ENCODE assay signal across 11 cellular contexts in genomic region chr2:177282101-177282573, GRCh38. TPM values are rescaled to one million over a fixed set of nuclear protein-coding genes. Genes with fewer than 3 reads are reported as not detected.
DNase-seq lines count a peak whose midpoint lies in the region; ATAC-seq and TF ChIP-seq lines count a peak whose summit lies in the region.
"Had no signal": no experiment of that assay in that cellular context is flagged by ENCODE, and none has a peak within 500 bp of the region (broad histone marks: within the 10 kb centered on the region; RNA-seq: fewer than 3 reads in every experiment).

No MANE protein-coding gene starts in this region.

- H3K9me3 ChIP-seq in A673 (ENCODE audit: low read depth, low read length, poor library complexity, severe bottlenecking) (no peaks in the 10 kb centered on the region), PC-3 (ENCODE audit: low read length) (no peaks in the 10 kb centered on the region)
- H3K9me3 ChIP-seq: spleen had no signal

- no peak overlapping the region for H3K4me3 ChIP-seq in A673 (ENCODE audit: low read depth, low read length, poor library complexity, severe bottlenecking)
- H3K4me3 ChIP-seq in PC-3 (ENCODE audit: low read length), result no peak overlapping the region
- H3K4me3 ChIP-seq: spleen had no signal

- ATAC-seq in GM19463 (IDR thresholded peaks at IDR 0.05; ENCODE audit: unreplicated experiment) (peak; percentile 32), foreskin keratinocyte (peak; percentile 16), PC-3 (no peak), GM18858 (IDR thresholded peaks at IDR 0.05; ENCODE audit: unreplicated experiment) (no peak)

- H4K20me1 ChIP-seq in PC-3 (ENCODE audit: low read length), result no peaks in the 10 kb centered on the region

- H3K79me2 ChIP-seq in PC-3 (ENCODE audit: low read length), result no peaks in the 10 kb centered on the region

- H3K27ac ChIP-seq in A673 (ENCODE audit: low read depth, low read length, poor library complexity, severe bottlenecking) (no peak overlapping the region), foreskin keratinocyte (no peak overlapping the region), PC-3 (ENCODE audit: low read length) (no peak overlapping the region)

- no peak overlapping the region for H3K4me2 ChIP-seq in PC-3 (ENCODE audit: low read length)

- H3K9me2 ChIP-seq in PC-3 (replicated peaks; ENCODE audit: low read length), result no peaks in the 10 kb centered on the region

- CTCF ChIA-PET in A673 (lab: Charles Lee) (interaction anchor here (1.1 to 2.0 kb wide), 2 partner anchors 12 to 19 kb away, joined by 3 to 9 read pairs; no protein-coding TSS in a partner anchor), PC-3 (lab: Charles Lee) (no interaction called here)

- H3K36me3 ChIP-seq in A673 (ENCODE audit: insufficient read depth, low read length, poor library complexity, severe bottlenecking) (no peaks in the 10 kb centered on the region), PC-3 (ENCODE audit: low read depth, low read length) (no peaks in the 10 kb centered on the region)

- no peak overlapping the region for H3K9ac ChIP-seq in PC-3 (ENCODE audit: low read length)

- POLR2A ChIA-PET in A673 (lab: Charles Lee; ENCODE audit: low non-redundant PET), result no interaction called here
- POLR2A ChIA-PET in PC-3 (lab: Charles Lee; ENCODE audit: unreplicated experiment), result no interaction called here

- H3K27me3 ChIP-seq in A673 (replicated peaks; ENCODE audit: insufficient read depth, low read depth, low read length, poor library complexity), result no peaks in the 10 kb centered on the region
- H3K27me3 ChIP-seq in foreskin keratinocyte, result no peaks in the 10 kb centered on the region
- H3K27me3 ChIP-seq in PC-3 (ENCODE audit: low read length), result no peaks in the 10 kb centered on the region
- H3K27me3 ChIP-seq: spleen had no signal

- H2AFZ ChIP-seq in PC-3 (ENCODE audit: low read length), result no peak overlapping the region

- intact Hi-C loops in A673 (cut with micrococcal nuclease; ENCODE audit: unreplicated experiment) (no loop called here), PC-3 (cut with micrococcal nuclease) (no loop called here)

- no peaks in the 10 kb centered on the region for H3F3A ChIP-seq in PC-3 (ENCODE audit: low read length, unreplicated experiment)

- BruUV-seq in A673 (replicated peaks; lab: Mats Ljungman, UMichigan) (no TSS peak), PC-3 (replicated peaks; lab: Mats Ljungman, UMichigan) (no TSS peak)

- H3K4me1 ChIP-seq in A673 (ENCODE audit: insufficient read depth, low read length, poor library complexity, severe bottlenecking) (peaks cover 40% of the 10 kb centered on the region), foreskin keratinocyte (no peaks in the 10 kb centered on the region), PC-3 (ENCODE audit: insufficient read depth, low read length) (no peaks in the 10 kb centered on the region)

- DNase-seq in A673 (ENCODE audit: low spot score), result peak; percentile 31
- peak; percentile 54 for DNase-seq in NCI-H2227 (lab: John Stamatoyannopoulos, UW; ENCODE audit: unreplicated experiment)
- no peak for DNase-seq in foreskin keratinocyte
- DNase-seq in NCI-H128 (lab: John Stamatoyannopoulos, UW; ENCODE audit: unreplicated experiment), result no peak
- no peak for DNase-seq in HT-29 (ENCODE audit: low spot score)
- no peak for DNase-seq in PC-3
- DNase-seq: activated T-cell treated with anti-CD3 and anti-CD28 coated beads, Interleukin-2, amount 50 U/mL, for 48 hours; NCI-H510A treated with DMSO at 0.1 percent for 48 hours; spleen had no signal

- TF ChIP-seq CTCF in A673 (conservative IDR thresholded peaks at IDR 0.05; ENCODE audit: low read depth, low read length), result no peak
- TF ChIP-seq CTCF in foreskin keratinocyte (conservative IDR thresholded peaks at IDR 0.05), result no peak
- no peak for TF ChIP-seq CTCF in PC-3 (conservative IDR thresholded peaks at IDR 0.05; ENCODE audit: low read depth, low read length)

RNA-seq across cellular contexts. Expression of gene NFE2L2, which starts 17.6 kb away (rescaled TPM):
- total RNA-seq in A673 (2021) (72.7 and 80.0 TPM in 2 replicates), foreskin keratinocyte (85.0 TPM in 2 replicates), PC-3 (2014; rRNA removed) (17.3 and 24.2 TPM in 2 replicates)
- polyA plus RNA-seq in foreskin keratinocyte, result 47.1 and 59.4 TPM in 2 replicates
- total RNA-seq in HT-29 (2014; rRNA removed; shearing (Covaris generic)), result 30.8 and 30.9 TPM in 2 replicates

Comparison
In these comparisons a context has a peak if more than half of its experiments do, and no peak if none do; other contexts are left out.
1. DNase-seq: peak in A673 (single experiment) and NCI-H2227 (single experiment); none in foreskin keratinocyte (0 of 2), NCI-H128 (single experiment), HT-29 (single experiment) and PC-3 (single experiment).
2. ATAC-seq: peak in GM19463 (single experiment) and foreskin keratinocyte (single experiment); none in PC-3 (single experiment) and GM18858 (single experiment).